ENCODE assay signal across 8 cellular contexts in the genomic region with DNA sequence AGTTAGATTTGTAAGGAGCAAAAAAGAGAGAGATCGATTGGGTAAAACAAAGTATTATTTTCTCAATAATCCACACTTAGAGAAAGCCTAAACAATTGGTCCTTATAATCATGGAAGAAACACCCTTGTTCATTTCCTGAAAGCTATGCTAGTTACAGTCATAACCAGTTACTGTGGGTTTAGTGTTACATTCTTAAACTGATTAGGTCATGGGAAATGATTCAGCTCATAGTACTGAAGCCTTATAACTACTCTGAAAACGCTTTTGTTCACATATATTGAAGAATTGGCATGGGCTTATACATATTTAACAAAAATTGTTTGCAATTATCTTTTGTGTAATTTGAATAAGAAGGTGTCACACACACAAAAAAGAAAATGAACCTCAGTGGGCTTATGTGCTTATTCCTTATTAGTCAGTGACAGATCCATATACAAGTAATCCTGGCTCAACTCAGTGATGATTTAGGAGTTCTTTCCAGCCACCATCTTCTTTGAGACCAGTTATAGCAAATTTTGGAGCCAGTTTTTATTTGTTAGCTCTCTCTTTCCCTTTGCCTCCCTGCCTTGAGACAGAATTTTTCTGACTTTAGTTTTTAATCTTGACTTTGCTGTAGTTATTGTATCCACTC.
DNase-seq lines count a peak whose midpoint lies in the region; ATAC-seq and TF ChIP-seq lines count a peak whose summit lies in the region.

No MANE protein-coding gene starts in this region.

- in situ Hi-C loops in brain microvascular endothelial cell (cut with HindIII; ENCODE audit: low pct_ligation_motif_present, low sequenced_read_pairs): loop anchor here (25.0 kb wide), 1 partner anchor 524 kb away; no protein-coding TSS in a partner anchor

- no peak overlapping the region for H3K27ac Mint-ChIP-seq in activated naive CD4-positive, alpha-beta T cell treated with anti-CD3 and anti-CD28 coated beads, Interleukin-2, amount 50 U/mL, for 72 hours

- H3K9me3 Mint-ChIP-seq in activated naive CD4-positive, alpha-beta T cell treated with anti-CD3 and anti-CD28 coated beads, Interleukin-2, amount 50 U/mL, for 72 hours: peaks cover 0 to 9% of the 10 kb centered on the region in 2 donors

- no peaks in the 10 kb centered on the region for H3K27me3 ChIP-seq in brain microvascular endothelial cell (replicated peaks)

- H3K36me3 ChIP-seq in brain microvascular endothelial cell (replicated peaks): no peaks in the 10 kb centered on the region

- H3K36me3 Mint-ChIP-seq in activated naive CD4-positive, alpha-beta T cell treated with anti-CD3 and anti-CD28 coated beads, Interleukin-2, amount 50 U/mL, for 72 hours: peaks cover 0 to 12% of the 10 kb centered on the region in 2 donors

- TF ChIP-seq CTCF in brain microvascular endothelial cell (IDR thresholded peaks at IDR 0.05; ENCODE audit: low read depth, low read length, missing control alignments): no peak

- DNase-seq in activated naive CD4-positive, alpha-beta T cell treated with anti-CD3 and anti-CD28 coated beads, Interleukin-2, amount 50 U/mL, for 72 hours (ENCODE audit: low spot score in 2 of 2): no peak
- DNase-seq in activated naive CD4-positive, alpha-beta T cell treated with anti-CD3 and anti-CD28 coated beads, Interleukin-2, amount 50 U/mL, for 16 hours: no peak
- DNase-seq in brain microvascular endothelial cell (no peak), sciatic nerve (ENCODE audit: low spot score) (no peak), cardiac septum (ENCODE audit: low spot score) (no peak)
- no peak for DNase-seq in activated CD4-positive, alpha-beta T cell treated with anti-CD3 and anti-CD28 coated beads for 48 hours

- intact Hi-C loops in sciatic nerve (cut with DNase I) (no loop called here), cardiac septum (cut with DNase I) (loop anchor here (10.0 kb wide), 1 partner anchor 111 kb away; no protein-coding TSS in a partner anchor)

- peak; percentile 97 to 100 for ATAC-seq in activated naive CD4-positive, alpha-beta T cell treated with anti-CD3 and anti-CD28 coated beads, Interleukin-2, amount 50 U/mL, for 72 hours
- ATAC-seq in HG03442 (IDR thresholded peaks at IDR 0.05; ENCODE audit: unreplicated experiment): peak; percentile 98
- ATAC-seq in sciatic nerve: peak; percentile 70
- no peak for ATAC-seq in HG02571 (IDR thresholded peaks at IDR 0.05; ENCODE audit: unreplicated experiment)

- H3K4me3 ChIP-seq in brain microvascular endothelial cell (ENCODE audit: low read depth, low read length): no peak overlapping the region

- peak overlapping the region; percentile 91 for H3K27ac ChIP-seq in brain microvascular endothelial cell
